In genomic region chr12:66132408-66132807, GRCh38 we compare ENCODE assay signal across 10 cellular contexts. TPM values are rescaled to one million over a fixed set of nuclear protein-coding genes. Genes with fewer than 3 reads are reported as not detected.
A peak's percentile ranks its signal among the peaks of the same experiment; 100 is the strongest.
DNase-seq lines count a peak whose midpoint lies in the region; ATAC-seq and TF ChIP-seq lines count a peak whose summit lies in the region.
"Had no signal": no experiment of that assay in that cellular context is flagged by ENCODE, and none has a peak within 500 bp of the region (broad histone marks: within the 10 kb centered on the region; RNA-seq: fewer than 3 reads in every experiment).

No MANE protein-coding gene starts in this region.

- DNase-seq in ACHN (peak; percentile 97), GM23338 (ENCODE audit: low spot score) (peak; percentile 53), foreskin keratinocyte (peak in 1 of 2 donors; percentile 81), WERI-Rb-1 (no peak), epidermal melanocyte (ENCODE audit: insufficient read length, low spot score) (no peak), C1 segment of cervical spinal cord (lab: John Stamatoyannopoulos, UW) (no peak)
- DNase-seq: esophagus squamous epithelium, posterior cingulate gyrus had no signal

- H3K4me1 Mint-ChIP-seq in GM23338, result peaks cover 12% of the 10 kb centered on the region

- H3K4me3 ChIP-seq in GM23338 (peak overlapping the region; percentile 88; the same call in 1 of the 2 replicates), SU-DHL-6 (ENCODE audit: insufficient read depth, low read length, poor library complexity, severe bottlenecking) (no peak overlapping the region), WERI-Rb-1 (ENCODE audit: low read depth, low read length) (no peak overlapping the region)
- H3K4me3 ChIP-seq: esophagus squamous epithelium had no signal

- H2AFZ ChIP-seq in GM23338, result no peak overlapping the region
- no peak overlapping the region for H2AFZ ChIP-seq in SU-DHL-6 (ENCODE audit: low read depth, low read length, severe bottlenecking)

- H3K4me2 ChIP-seq in GM23338, result peak overlapping the region; percentile 82
- H3K4me2 ChIP-seq in SU-DHL-6 (ENCODE audit: low read depth, low read length, poor library complexity, severe bottlenecking), result peak overlapping the region; percentile 83

- H3K4me3 Mint-ChIP-seq in GM23338, result peak overlapping the region; percentile 54; the same call in 2 of the 3 replicates

- no peaks in the 10 kb centered on the region for H3K27me3 ChIP-seq in GM23338 (ENCODE audit: insufficient read depth)
- H3K27me3 ChIP-seq in SU-DHL-6 (ENCODE audit: low read length), result no peaks in the 10 kb centered on the region
- H3K27me3 ChIP-seq in foreskin keratinocyte, result no peaks in the 10 kb centered on the region
- no peaks in the 10 kb centered on the region for H3K27me3 ChIP-seq in WERI-Rb-1 (ENCODE audit: insufficient read depth, low read depth, severe bottlenecking)
- H3K27me3 ChIP-seq: esophagus squamous epithelium had no signal

- no peak overlapping the region; the same call in 1 of the 2 replicates for H3K27ac ChIP-seq in GM23338 (ENCODE audit: low read depth)
- H3K27ac ChIP-seq in SU-DHL-6 (ENCODE audit: low read depth, low read length), result peak overlapping the region; percentile 63; the same call in 1 of the 2 replicates
- no peak overlapping the region for H3K27ac ChIP-seq in foreskin keratinocyte
- H3K27ac ChIP-seq in WERI-Rb-1, result no peak overlapping the region
- H3K27ac ChIP-seq: esophagus squamous epithelium had no signal

- H3K27me3 Mint-ChIP-seq in GM23338 (ENCODE audit: insufficient read depth, low read depth, poor library complexity), result peaks cover 4% of the 10 kb centered on the region

- H3K9me2 ChIP-seq in GM23338 (ENCODE audit: insufficient read depth) (no peaks in the 10 kb centered on the region), SU-DHL-6 (replicated peaks; ENCODE audit: insufficient read depth, low read length) (no peaks in the 10 kb centered on the region)

- in situ Hi-C loops in ACHN (cut with HindIII; ENCODE audit: low pct_ligation_motif_present, low pct_unique_long_range_greater_than_20kb, low sequenced_read_pairs), result no loop called here

- H3F3A ChIP-seq in GM23338 (replicated peaks; ENCODE audit: low read depth) (no peaks in the 10 kb centered on the region), SU-DHL-6 (ENCODE audit: insufficient read depth) (peaks cover 7% of the 10 kb centered on the region; the same call in 1 of the 2 replicates)

- H3K79me2 ChIP-seq in GM23338 (replicated peaks; ENCODE audit: insufficient read depth) (peaks cover 42% of the 10 kb centered on the region), SU-DHL-6 (ENCODE audit: insufficient read depth, low read length) (peaks cover 47% of the 10 kb centered on the region)

- H3K36me3 Mint-ChIP-seq in GM23338 (ENCODE audit: low read depth), result peaks cover 53% of the 10 kb centered on the region

- no peak overlapping the region for H3K27ac Mint-ChIP-seq in GM23338

- 0 out of 2 replicates have a peak overlapping the region, but pooled peaks have one; percentile 92 for H3K9ac ChIP-seq in SU-DHL-6 (ENCODE audit: low read length)

- H3K9me3 Mint-ChIP-seq in GM23338, result peaks cover 20% of the 10 kb centered on the region

- ATAC-seq in GM23338, result no peak
- ATAC-seq in foreskin keratinocyte, result peak; percentile 51
- ATAC-seq in GM21447 (IDR thresholded peaks at IDR 0.05; ENCODE audit: unreplicated experiment), result no peak

- TF ChIP-seq CTCF in GM23338 (conservative IDR thresholded peaks at IDR 0.05; ENCODE audit: low read depth in 2 of 2) (no peak), SU-DHL-6 (IDR thresholded peaks at IDR 0.05; ENCODE audit: insufficient read depth, low read length, poor library complexity, severe bottlenecking) (no peak), foreskin keratinocyte (conservative IDR thresholded peaks at IDR 0.05) (no peak), WERI-Rb-1 (IDR thresholded peaks at IDR 0.05; ENCODE audit: low read depth, low read length) (no peak)

- no peaks in the 10 kb centered on the region for H3K9me3 ChIP-seq in SU-DHL-6 (ENCODE audit: insufficient read depth, low read length)
- H3K9me3 ChIP-seq in WERI-Rb-1 (ENCODE audit: severe bottlenecking), result no peaks in the 10 kb centered on the region
- H3K9me3 ChIP-seq: esophagus squamous epithelium had no signal

- H3K36me3 ChIP-seq in GM23338 (ENCODE audit: insufficient read depth), result peaks cover 15% of the 10 kb centered on the region; the same call in 1 of the 2 replicates
- H3K36me3 ChIP-seq in SU-DHL-6 (ENCODE audit: low read length), result peaks cover 25% of the 10 kb centered on the region
- peaks cover 27% of the 10 kb centered on the region for H3K36me3 ChIP-seq in WERI-Rb-1

- H3K4me1 ChIP-seq in GM23338 (ENCODE audit: insufficient read depth), result 0 out of 2 replicates have a peak, but pooled peaks cover 11% of the 10 kb centered on the region
- H3K4me1 ChIP-seq in foreskin keratinocyte, result peaks cover 20% of the 10 kb centered on the region

- H4K20me1 ChIP-seq in GM23338 (replicated peaks; ENCODE audit: insufficient read depth) (peaks cover 8% of the 10 kb centered on the region; the same call in 1 of the 2 replicates), SU-DHL-6 (ENCODE audit: low read depth, low read length) (no peaks in the 10 kb centered on the region)

TF ChIP-seq in GM23338, 12 proteins besides CTCF, POLR2A, EP300 and RAD21 (continues in another document):
- no peak for TF ChIP-seq EZH2phosphoT487 (IDR thresholded peaks at IDR 0.05; ENCODE audit: unreplicated experiment)
- no peak for TF ChIP-seq POLR2AphosphoS5 (IDR thresholded peaks at IDR 0.05; ENCODE audit: low read depth)
- no peak; the same call in 1 of the 2 replicates for TF ChIP-seq ZNF114 (CRISPR knock-in tag; IDR thresholded peaks at IDR 0.05)
- no peak for TF ChIP-seq ZNF462 (CRISPR knock-in tag; IDR thresholded peaks at IDR 0.05)

RNA-seq across cellular contexts. Expression of gene LLPH, which starts 1.9 kb away (rescaled TPM):
- total RNA-seq in GM23338 (2014; rRNA removed; shearing (Covaris generic)), result 7.1 and 10.7 TPM in 2 replicates
- polyA plus RNA-seq in GM23338 (2016; fragmentation: Nextera tagmentation; extraction: Ambion mirVana) (49.7 and 56.6 TPM in 2 replicates), foreskin keratinocyte (47.3 and 54.5 TPM in 2 replicates)
- 41.8 and 44.9 TPM in 2 replicates for total RNA-seq in foreskin keratinocyte

RNA-seq across cellular contexts. Expression of gene TMBIM4, which starts 37.4 kb away (rescaled TPM):
- total RNA-seq in GM23338 (2014; rRNA removed; shearing (Covaris generic)), result 56.7 and 63.6 TPM in 2 replicates
- polyA plus RNA-seq in GM23338 (2016; fragmentation: Nextera tagmentation; extraction: Ambion mirVana) (55.9 and 59.6 TPM in 2 replicates), foreskin keratinocyte (76.3 and 94.6 TPM in 2 replicates)
- 67.4 and 90.6 TPM in 2 replicates for total RNA-seq in foreskin keratinocyte

RNA-seq across cellular contexts. Expression of gene IRAK3, which starts 56.6 kb away (rescaled TPM):
- total RNA-seq in GM23338 (2014; rRNA removed; shearing (Covaris generic)), result 1.6 and 1.8 TPM in 2 replicates
- polyA plus RNA-seq in GM23338 (2016; fragmentation: Nextera tagmentation; extraction: Ambion mirVana) (0.47 and 0.53 TPM in 2 replicates), foreskin keratinocyte (0.06 and 0.09 TPM in 2 replicates)
- total RNA-seq in foreskin keratinocyte, result 0.24 and 0.32 TPM in 2 replicates

Comparison
In these comparisons a context has a peak if more than half of its experiments do, and no peak if none do; other contexts are left out.
1. DNase-seq: peak in ACHN (single experiment) and GM23338 (single experiment); none in WERI-Rb-1 (single experiment), epidermal melanocyte (single experiment) and C1 segment of cervical spinal cord (0 of 14).